ENCODE assay signal across 11 cellular contexts in the genomic region with DNA sequence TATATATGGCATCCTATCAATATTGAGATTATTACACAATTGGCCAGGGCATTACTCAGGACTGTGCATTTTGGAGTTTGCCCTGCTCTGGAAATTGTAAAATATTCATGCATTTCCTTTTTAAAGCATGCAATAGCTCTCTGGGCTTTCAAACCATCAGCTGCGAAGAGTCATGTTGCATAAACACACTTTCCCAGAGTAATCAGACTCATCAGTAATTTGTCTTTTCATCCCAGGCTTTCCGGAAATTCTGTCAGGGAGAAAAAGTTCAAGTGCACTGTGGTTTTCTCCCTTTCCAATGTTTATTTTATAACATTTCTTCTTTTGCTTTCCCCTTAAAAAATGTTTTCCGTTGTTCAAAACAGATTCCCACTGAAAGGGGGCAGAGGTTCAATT. TPM values are rescaled to one million over a fixed set of nuclear protein-coding genes. Genes with fewer than 3 reads are reported as not detected.
DNase-seq lines count a peak whose midpoint lies in the region; ATAC-seq and TF ChIP-seq lines count a peak whose summit lies in the region.
"Had no signal": no experiment of that assay in that cellular context is flagged by ENCODE, and none has a peak within 500 bp of the region (broad histone marks: within the 10 kb centered on the region; RNA-seq: fewer than 3 reads in every experiment).

No MANE protein-coding gene starts in this region.

- H2BK15ac ChIP-seq in IMR-90 (ENCODE audit: low read depth, low read length) = no peak overlapping the region

- TF ChIP-seq CTCF in AG09309 (IDR thresholded peaks at IDR 0.05; ENCODE audit: control insufficient read depth, insufficient read depth, low read depth, low read length, missing control alignments) (no peak), IMR-90 (conservative IDR thresholded peaks at IDR 0.05; ENCODE audit: low read depth, low read length) (no peak)

- TF ChIP-seq POLR2A in IMR-90 (IDR thresholded peaks at IDR 0.05; ENCODE audit: low read depth, low read length) = no peak

- H2AFZ ChIP-seq in IMR-90 (replicated peaks; ENCODE audit: low read length, poor library complexity) = no peak overlapping the region

- CTCF ChIA-PET in IMR-90 (lab: Yijun Ruan, JAX) = interaction anchor here (1.2 kb wide), 1 partner anchor 80 kb away, joined by 3 read pairs; no protein-coding TSS in a partner anchor

- 0 out of 4 replicates have a peak, but pooled peaks cover 0 to 4% of the 10 kb centered on the region in 2 experiments for H3K79me1 ChIP-seq in IMR-90 (ENCODE audit: low read depth in 1 of 2, low read length in 2 of 2)

- no peak overlapping the region; the same call in 1 of the 2 replicates for H3K18ac ChIP-seq in IMR-90 (ENCODE audit: low read depth, low read length)

- no peak overlapping the region; a peak in 1 of 4 replicates for H4K8ac ChIP-seq in IMR-90 (ENCODE audit: low read depth in 2 of 2, low read length in 2 of 2)

- H3K4me3 ChIP-seq in AG09309 (ENCODE audit: control insufficient read depth, low read depth, low read length) = no peak overlapping the region
- no peak overlapping the region for H3K4me3 ChIP-seq in IMR-90 (ENCODE audit: insufficient read depth, low read depth, low read length)

- peaks cover 12% of the 10 kb centered on the region for H3K27me3 ChIP-seq in IMR-90 (ENCODE audit: control insufficient read depth, insufficient read depth, low read length)

- peaks cover 11% of the 10 kb centered on the region for H3K9me1 ChIP-seq in IMR-90 (ENCODE audit: insufficient read depth, low read length)

- BruUV-seq in IMR-90 (replicated peaks; lab: Mats Ljungman, UMichigan) = no TSS peak

- peak overlapping the region; percentile 71; the same call in 1 of the 2 replicates for H3K23ac ChIP-seq in IMR-90 (ENCODE audit: low read depth, low read length)

- POLR2A ChIA-PET in IMR-90 (lab: Charles Lee; ENCODE audit: unreplicated experiment) = interaction anchor here (0.7 to 1.0 kb wide), 2 partner anchors 39 to 42 kb away, joined by 3 to 6 read pairs; partner anchors contain the start of gene FHL2

- WGBS in IMR-90 (ENCODE audit: extremely low coverage in 2 of 2, insufficient read length in 1 of 2), 2 experiments = 0% methylated on average over 1 of the region's 3 CpGs; no CpG with 5 or more reads in 1 of the 2 experiments

- DNase-seq in AG09309 (ENCODE audit: low read depth) = peak; percentile 38
- DNase-seq in IMR-90 = peak; percentile 90
- peak; percentile 56 for DNase-seq in brain pericyte (ENCODE audit: low read depth, low spot score)
- peak; percentile 72 for DNase-seq in myocyte (ENCODE audit: low read depth)
- DNase-seq in UCSD-AML1 (lab: John Stamatoyannopoulos, UW; ENCODE audit: unreplicated experiment) = no peak
- no peak for DNase-seq in posterior vena cava (ENCODE audit: low spot score)
- DNase-seq: activated CD8-positive, alpha-beta T cell treated with anti-CD3 and anti-CD28 coated beads, Interleukin-2, amount 10 ng/mL, durations not matched to agents 7 days and 5 days; CD8-positive, alpha-beta T cell; NCI-H2171 treated with DMSO at 0.1 percent for 48 hours had no signal

- peak overlapping the region; percentile 61 for H3K4me2 ChIP-seq in IMR-90 (ENCODE audit: low read depth, low read length)

- no peak overlapping the region for H2AK5ac ChIP-seq in IMR-90 (ENCODE audit: low read depth, low read length)

- peak overlapping the region; percentile 86; the same call in 1 of the 2 replicates for H4K91ac ChIP-seq in IMR-90 (ENCODE audit: insufficient read depth, low read depth, low read length)

- in situ Hi-C loops in IMR-90 (cut with MboI; ENCODE audit: low sequenced_read_pairs) = no loop called here

- TF ChIP-seq RAD21 in IMR-90 (IDR thresholded peaks at IDR 0.05; ENCODE audit: low read length) = no peak

- H3K36me3 ChIP-seq in IMR-90 (ENCODE audit: control insufficient read depth, insufficient read depth, low read length) = no peaks in the 10 kb centered on the region

- H2AK9ac ChIP-seq in IMR-90 (replicated peaks; ENCODE audit: low read depth, low read length, poor library complexity) = no peak overlapping the region

- H3K14ac ChIP-seq in IMR-90 (replicated peaks; ENCODE audit: low read depth, low read length) = no peak overlapping the region

- dilution Hi-C loops in IMR-90 (cut with HindIII; ENCODE audit: low sequenced_read_pairs, unreplicated experiment) = no loop called here

- peaks cover 15% of the 10 kb centered on the region for H3K4me1 ChIP-seq in IMR-90 (ENCODE audit: control insufficient read depth, insufficient read depth, low read length)

- intact Hi-C loops in IMR-90 (cut with micrococcal nuclease) (no loop called here), posterior vena cava (cut with DNase I) (no loop called here)

- H3K9ac ChIP-seq in IMR-90 (ENCODE audit: low read depth, low read length) = no peak overlapping the region

- H3K9me3 ChIP-seq in IMR-90 (ENCODE audit: control insufficient read depth, insufficient read depth, low read length) = no peaks in the 10 kb centered on the region; the same call in 1 of the 2 replicates

- H3K4ac ChIP-seq in IMR-90 (ENCODE audit: low read depth, low read length) = no peak overlapping the region; the same call in 1 of the 2 replicates

- H4K5ac ChIP-seq in IMR-90 (ENCODE audit: low read depth, low read length) = no peak overlapping the region

- peak overlapping the region; percentile 74 for H2BK5ac ChIP-seq in IMR-90 (ENCODE audit: low read depth, low read length, poor library complexity, severe bottlenecking)

- peaks cover 4% of the 10 kb centered on the region; the same call in 1 of the 2 replicates for H4K20me1 ChIP-seq in IMR-90 (ENCODE audit: insufficient read depth, low read length)

- ATAC-seq in IMR-90 (ENCODE audit: low read depth) = peak; percentile 84
- ATAC-seq in GM21576 (IDR thresholded peaks at IDR 0.05; ENCODE audit: unreplicated experiment) = no peak
- ATAC-seq in GM18873 (IDR thresholded peaks at IDR 0.05; ENCODE audit: low FRiP score, unreplicated experiment) = no peak
- ATAC-seq: activated CD8-positive, alpha-beta T cell treated with anti-CD3 and anti-CD28 coated beads, Interleukin-2, amount 10 ng/mL, durations not matched to agents 7 days and 5 days; CD8-positive, alpha-beta T cell had no signal

- H3K56ac ChIP-seq in IMR-90 (ENCODE audit: extremely low read depth, insufficient read depth, low read length) = no peak overlapping the region; the same call in 1 of the 2 replicates

- H2BK20ac ChIP-seq in IMR-90 (ENCODE audit: low read depth, low read length) = no peak overlapping the region

- H3K27ac ChIP-seq in IMR-90 (ENCODE audit: insufficient read depth, low read length) = peak overlapping the region; percentile 85

- H2BK120ac ChIP-seq in IMR-90 (ENCODE audit: low read depth, low read length) = no peak overlapping the region

TF ChIP-seq in IMR-90, 13 proteins besides CTCF, POLR2A, EP300 and RAD21:
- TF ChIP-seq CHD1 (IDR thresholded peaks at IDR 0.05; ENCODE audit: low read depth, low read length) (no peak), MAZ (IDR thresholded peaks at IDR 0.05; ENCODE audit: borderline replicate concordance, low read depth, low read length) (no peak), RFX5 (IDR thresholded peaks at IDR 0.05; ENCODE audit: low read depth, low read length) (no peak), CEBPB (IDR thresholded peaks at IDR 0.05; ENCODE audit: low read depth, low read length) (peak; percentile 71), BHLHE40 (IDR thresholded peaks at IDR 0.05; ENCODE audit: low read depth, low read length) (0 out of 2 replicates have a peak, but pooled peaks have one; percentile 29), RCOR1 (IDR thresholded peaks at IDR 0.05; ENCODE audit: insufficient replicate concordance, low read length) (no peak)

RNA-seq across cellular contexts. Expression of gene FHL2, which starts 38.9 kb away (rescaled TPM):
- total RNA-seq in IMR-90 (2012; rRNA removed) (373 and 464 TPM in 2 replicates), myocyte (42.0 and 47.4 TPM in 2 replicates), posterior vena cava (100 to 1,000 TPM; 119 to 126 TPM)
- polyA plus RNA-seq in IMR-90 (2012; rRNA removed) = 550 and 574 TPM in 2 replicates
- polyA plus RNA-seq in IMR-90 (2012; cell fraction: cytosol; rRNA removed) = 533 and 781 TPM in 2 replicates
- 291 and 300 TPM in 2 replicates for polyA plus RNA-seq in IMR-90 (2012; cell fraction: nucleus; rRNA removed; ENCODE audit: low replicate concordance)
- polyA plus RNA-seq in myocyte (2012) = 230 TPM

Comparison
In these comparisons a context has a peak if more than half of its experiments do, and no peak if none do; other contexts are left out.
1. DNase-seq: peak in AG09309 (single experiment), IMR-90 (single experiment), brain pericyte (single experiment) and myocyte (single experiment); none in UCSD-AML1 (single experiment) and posterior vena cava (single experiment).